9 cellular contexts compared by ENCODE assay signal in the genomic region with DNA sequence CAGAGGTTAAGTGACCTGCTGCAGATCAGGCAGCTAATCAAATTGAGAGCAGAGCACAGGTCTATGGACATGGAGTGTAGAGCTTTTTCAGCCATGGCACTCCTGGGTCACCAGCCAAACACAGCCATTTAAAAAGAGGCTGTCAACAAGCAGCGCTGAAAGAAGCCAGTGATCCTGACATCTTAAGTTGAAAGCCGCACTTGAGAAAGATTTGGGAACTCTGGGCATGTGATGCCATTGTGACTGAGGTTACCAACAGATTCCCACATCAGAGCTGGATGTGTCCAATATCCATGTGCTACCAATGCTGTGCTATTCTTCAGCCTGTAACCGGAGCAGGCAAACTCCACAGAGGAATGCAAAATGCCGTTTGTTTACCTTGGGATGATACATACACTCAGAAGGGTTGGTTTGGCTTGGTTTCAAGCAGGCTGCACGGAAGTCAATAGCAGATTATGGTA. TPM values are rescaled to one million over a fixed set of nuclear protein-coding genes. Genes with fewer than 3 reads are reported as not detected.
A peak's percentile ranks its signal among the peaks of the same experiment; 100 is the strongest.
DNase-seq lines count a peak whose midpoint lies in the region; ATAC-seq, FAIRE-seq and TF ChIP-seq lines count a peak whose summit lies in the region.
"Had no signal": no experiment of that assay in that cellular context is flagged by ENCODE, and none has a peak within 500 bp of the region (broad histone marks: within the 10 kb centered on the region; RNA-seq: fewer than 3 reads in every experiment).

No MANE protein-coding gene starts in this region.

- H3K36me3 ChIP-seq in prostate gland: no peaks in the 10 kb centered on the region
- H3K36me3 ChIP-seq in CD8-positive, alpha-beta T cell (ENCODE audit: insufficient read depth, low read length): no peaks in the 10 kb centered on the region

- peaks cover 17% of the 10 kb centered on the region for H3K27me3 Mint-ChIP-seq in CD8-positive, alpha-beta T cell (ENCODE audit: low read depth)
- H3K27me3 Mint-ChIP-seq in activated CD4-positive, alpha-beta T cell treated with anti-CD3 and anti-CD28 coated beads, Interleukin-2, amount 10 ng/mL, durations not matched to agents 7 days and 5 days: peaks cover 22% of the 10 kb centered on the region

- DNase-seq in GM04503 (ENCODE audit: low read depth): peak; percentile 42
- DNase-seq in NCI-H748 treated with DMSO at 0.1 percent for 48 hours (lab: John Stamatoyannopoulos, UW): peak; percentile 30
- DNase-seq in fibroblast of gingiva (ENCODE audit: low read depth): peak; percentile 86
- peak; percentile 19 for DNase-seq in prostate gland (ENCODE audit: low spot score)
- DNase-seq in stimulated activated naive CD4-positive, alpha-beta T cell treated with Interleukin-2 at 50 U/mL for 16 hours (lab: John Stamatoyannopoulos, UW): no peak
- no peak for DNase-seq in CD8-positive, alpha-beta T cell
- DNase-seq in GM12891 (ENCODE audit: insufficient read length, low spot score): no peak
- DNase-seq in activated CD4-positive, alpha-beta T cell treated with anti-CD3 and anti-CD28 coated beads, Interleukin-2, amount 10 ng/mL, durations not matched to agents 7 days and 5 days: no peak

- POLR2A ChIA-PET in CD8-positive, alpha-beta T cell (lab: Charles Lee): no interaction called here
- POLR2A ChIA-PET in activated CD4-positive, alpha-beta T cell treated with anti-CD3 and anti-CD28 coated beads, Interleukin-2, amount 10 ng/mL, durations not matched to agents 7 days and 5 days (lab: Charles Lee): no interaction called here

- no peak overlapping the region for H3K4me3 ChIP-seq in prostate gland
- H3K4me3 ChIP-seq in CD8-positive, alpha-beta T cell (ENCODE audit: low read depth, low read length): no peak overlapping the region

- TF ChIP-seq POLR2A in prostate gland (IDR thresholded peaks at IDR 0.05): no peak
- TF ChIP-seq POLR2A in GM12891 (IDR thresholded peaks at IDR 0.05; ENCODE audit: low read depth, low read length): no peak

- TF ChIP-seq CTCF in prostate gland (IDR thresholded peaks at IDR 0.05): no peak
- TF ChIP-seq CTCF in CD8-positive, alpha-beta T cell (IDR thresholded peaks at IDR 0.05): no peak

- H3K27me3 ChIP-seq in prostate gland (replicated peaks; ENCODE audit: insufficient read depth): no peaks in the 10 kb centered on the region
- H3K27me3 ChIP-seq in CD8-positive, alpha-beta T cell (ENCODE audit: insufficient read depth, low read length): no peaks in the 10 kb centered on the region

- ATAC-seq in CD8-positive, alpha-beta T cell: no peak

- no peaks in the 10 kb centered on the region for H3K36me3 Mint-ChIP-seq in CD8-positive, alpha-beta T cell
- no peaks in the 10 kb centered on the region for H3K36me3 Mint-ChIP-seq in activated CD4-positive, alpha-beta T cell treated with anti-CD3 and anti-CD28 coated beads, Interleukin-2, amount 10 ng/mL, durations not matched to agents 7 days and 5 days (ENCODE audit: low read depth)

- H3K9me3 ChIP-seq in prostate gland: no peaks in the 10 kb centered on the region
- H3K9me3 ChIP-seq in CD8-positive, alpha-beta T cell (ENCODE audit: low read length): no peaks in the 10 kb centered on the region

- no peaks in the 10 kb centered on the region for H3K4me1 ChIP-seq in prostate gland (replicated peaks)
- no peaks in the 10 kb centered on the region for H3K4me1 ChIP-seq in CD8-positive, alpha-beta T cell (ENCODE audit: insufficient read depth, low read length)

- H3K27ac ChIP-seq in prostate gland: no peak overlapping the region
- no peak overlapping the region for H3K27ac ChIP-seq in CD8-positive, alpha-beta T cell (ENCODE audit: low read depth, low read length)

- no peak overlapping the region for H3K27ac Mint-ChIP-seq in CD8-positive, alpha-beta T cell
- no peak overlapping the region for H3K27ac Mint-ChIP-seq in activated CD4-positive, alpha-beta T cell treated with anti-CD3 and anti-CD28 coated beads, Interleukin-2, amount 10 ng/mL, durations not matched to agents 7 days and 5 days

- CTCF ChIA-PET in CD8-positive, alpha-beta T cell (lab: Charles Lee): no interaction called here
- CTCF ChIA-PET in activated CD4-positive, alpha-beta T cell treated with anti-CD3 and anti-CD28 coated beads, Interleukin-2, amount 10 ng/mL, durations not matched to agents 7 days and 5 days (lab: Charles Lee): no interaction called here

- no peak for FAIRE-seq in GM12891 (lab: Jason Lieb, UNC)
- FAIRE-seq: colon had no signal

- H3K4me3 Mint-ChIP-seq in CD8-positive, alpha-beta T cell: no peak overlapping the region
- H3K4me3 Mint-ChIP-seq in activated CD4-positive, alpha-beta T cell treated with anti-CD3 and anti-CD28 coated beads, Interleukin-2, amount 10 ng/mL, durations not matched to agents 7 days and 5 days: no peak overlapping the region

- no peaks in the 10 kb centered on the region for H3K9me3 Mint-ChIP-seq in CD8-positive, alpha-beta T cell
- H3K9me3 Mint-ChIP-seq in activated CD4-positive, alpha-beta T cell treated with anti-CD3 and anti-CD28 coated beads, Interleukin-2, amount 10 ng/mL, durations not matched to agents 7 days and 5 days: no peaks in the 10 kb centered on the region

- 42% methylated on average over 5 of the region's 5 CpGs for WGBS in prostate gland

- intact Hi-C loops in prostate gland (cut with DNase I): no loop called here
- intact Hi-C loops in CD8-positive, alpha-beta T cell (cut with DNase I, micrococcal nuclease): no loop called here

- H3K4me1 Mint-ChIP-seq in CD8-positive, alpha-beta T cell (ENCODE audit: low read depth): no peaks in the 10 kb centered on the region
- no peaks in the 10 kb centered on the region for H3K4me1 Mint-ChIP-seq in activated CD4-positive, alpha-beta T cell treated with anti-CD3 and anti-CD28 coated beads, Interleukin-2, amount 10 ng/mL, durations not matched to agents 7 days and 5 days

TF ChIP-seq in GM12891, 5 proteins besides CTCF, POLR2A, EP300 and RAD21:
- TF ChIP-seq TAF1 (IDR thresholded peaks at IDR 0.05; ENCODE audit: low read depth, low read length) (no peak), POU2F2 (IDR thresholded peaks at IDR 0.05; ENCODE audit: low read depth, low read length) (no peak), POLR2AphosphoS5 (IDR thresholded peaks at IDR 0.05; ENCODE audit: low read depth, low read length) (no peak), SPI1 (IDR thresholded peaks at IDR 0.05; ENCODE audit: low read depth, low read length) (no peak), PAX5 (IDR thresholded peaks at IDR 0.05; ENCODE audit: insufficient read depth, low read length, severe bottlenecking) (no peak)

RNA-seq across cellular contexts. Expression of gene ABLIM1, which starts 56.2 kb away (rescaled TPM):
- 100 to 1,000 TPM in 1 of 2 donors, 10 to 100 TPM in 1; 43.9 to 138 TPM for total RNA-seq in prostate gland
- total RNA-seq in CD8-positive, alpha-beta T cell: 100 to 1,000 TPM; 293 to 298 TPM
- 19.1 TPM for polyA plus RNA-seq in GM12891 (2012; ENCODE audit: low read depth, missing spikeins)
- 100 to 1,000 TPM; 141 to 161 TPM for total RNA-seq in activated CD4-positive, alpha-beta T cell treated with anti-CD3 and anti-CD28 coated beads, Interleukin-2, amount 10 ng/mL, durations not matched to agents 7 days and 5 days

Comparison
In these comparisons a context has a peak if more than half of its experiments do, and no peak if none do; other contexts are left out.
1. DNase-seq: peak in GM04503 (single experiment), NCI-H748 treated with DMSO at 0.1 percent for 48 hours (single experiment), fibroblast of gingiva (single experiment) and prostate gland (single experiment); none in stimulated activated naive CD4-positive, alpha-beta T cell treated with Interleukin-2 at 50 U/mL for 16 hours (single experiment), CD8-positive, alpha-beta T cell (0 of 7), GM12891 (single experiment) and activated CD4-positive, alpha-beta T cell treated with anti-CD3 and anti-CD28 coated beads, Interleukin-2, amount 10 ng/mL, durations not matched to agents 7 days and 5 days (single experiment).